Comparison of ENCODE assay signal across 17 cellular contexts in genomic region chr1:32898056-32898455, GRCh38. TPM values are rescaled to one million over a fixed set of nuclear protein-coding genes. Genes with fewer than 3 reads are reported as not detected.
A peak's percentile ranks its signal among the peaks of the same experiment; 100 is the strongest.
DNase-seq lines count a peak whose midpoint lies in the region; ATAC-seq and TF ChIP-seq lines count a peak whose summit lies in the region.
"Had no signal": no experiment of that assay in that cellular context is flagged by ENCODE, and none has a peak within 500 bp of the region (broad histone marks: within the 10 kb centered on the region; RNA-seq: fewer than 3 reads in every experiment).

No MANE protein-coding gene starts in this region.

- H3K4me1 ChIP-seq in upper lobe of right lung = peaks cover 10% of the 10 kb centered on the region
- H3K4me1 ChIP-seq: Caco-2 had no signal

- POLR2A ChIA-PET in RWPE1 (lab: Yijun Ruan, JAX; ENCODE audit: low non-redundant PET) = no interaction called here

- peaks cover 65% of the 10 kb centered on the region for H3K27me3 ChIP-seq in H7 (ENCODE audit: control insufficient read depth, insufficient read depth, low read length)
- peaks cover 10% of the 10 kb centered on the region for H3K27me3 ChIP-seq in upper lobe of right lung

- no peak for ATAC-seq in upper lobe of right lung
- no peak for ATAC-seq in HG03457 (IDR thresholded peaks at IDR 0.05; ENCODE audit: unreplicated experiment)
- ATAC-seq: A549 had no signal

- CTCF ChIA-PET in RWPE1 (lab: Yijun Ruan, JAX) = interaction anchor here (1.1 kb wide), 1 partner anchor 11 kb away, joined by 3 read pairs; no protein-coding TSS in a partner anchor

- H3K9me3 ChIP-seq in upper lobe of right lung = no peaks in the 10 kb centered on the region
- H3K9me3 ChIP-seq: A549, Caco-2 had no signal

- peak; percentile 11 for DNase-seq in H7
- no peak for DNase-seq in RWPE1 (ENCODE audit: low spot score)
- peak; percentile 43 for DNase-seq in islet precursor cell
- DNase-seq in upper lobe of right lung = peak; percentile 39
- DNase-seq in stimulated activated CD4-positive, alpha-beta T cell treated with anti-CD3 and anti-CD28 coated beads, Interleukin-4, amount 100 ng/mL, for 24 hours = no peak
- DNase-seq in OCI-M2 (lab: John Stamatoyannopoulos, UW; ENCODE audit: unreplicated experiment) = no peak
- DNase-seq: AML-193; Caco-2; CD4-positive, alpha-beta T cell; GM23248; HCEC 1CT; HFFc6 had no signal

- TF ChIP-seq CTCF in RWPE1 (conservative IDR thresholded peaks at IDR 0.05; ENCODE audit: low read depth) (no peak), upper lobe of right lung (IDR thresholded peaks at IDR 0.05) (no peak)

- H3K27ac ChIP-seq in RWPE1 = peak overlapping the region; percentile 60; the same call in 1 of the 2 replicates
- H3K27ac ChIP-seq in upper lobe of right lung = no peak overlapping the region
- H3K27ac ChIP-seq: A549, C4-2B, GM23248 had no signal

- intact Hi-C loops in upper lobe of right lung (cut with DNase I) = no loop called here

- no peak overlapping the region for H3K4me3 ChIP-seq in H7 (ENCODE audit: insufficient read depth, low read depth, low read length)
- no peak overlapping the region for H3K4me3 ChIP-seq in upper lobe of right lung
- H3K4me3 ChIP-seq: A549, GM23248 had no signal

- H3K36me3 ChIP-seq in H7 (replicated peaks; ENCODE audit: control insufficient read depth, insufficient read depth, low read length) (no peaks in the 10 kb centered on the region), upper lobe of right lung (no peaks in the 10 kb centered on the region)

RNA-seq across cellular contexts. Expression of gene TMEM54, which starts 3.1 kb away (rescaled TPM):
- total RNA-seq in H7 (2014; rRNA removed; shearing (Covaris generic)) = 5.4 and 9.8 TPM in 2 replicates
- total RNA-seq in upper lobe of right lung = 41.9 TPM
- total RNA-seq: CD4-positive, alpha-beta T cell had no signal

RNA-seq across cellular contexts. Expression of gene HPCA, which starts 11.8 kb away (rescaled TPM):
- 0.89 and 2.6 TPM in 2 replicates for total RNA-seq in H7 (2014; rRNA removed; shearing (Covaris generic))
- not detected for total RNA-seq in upper lobe of right lung
- total RNA-seq: Caco-2; CD4-positive, alpha-beta T cell; GM23248; H4 had no signal

RNA-seq across cellular contexts. Expression of gene FNDC5, which starts 27.3 kb away (rescaled TPM):
- total RNA-seq in H7 (2014; rRNA removed; shearing (Covaris generic)) = 0.63 and 4.4 TPM in 2 replicates
- total RNA-seq in upper lobe of right lung = 1.5 TPM
- total RNA-seq: CD4-positive, alpha-beta T cell; GM23248; HT-29 had no signal

Comparison
In these comparisons a context has a peak if more than half of its experiments do, and no peak if none do; other contexts are left out.
1. DNase-seq: peak in H7 (single experiment), islet precursor cell (single experiment) and upper lobe of right lung (single experiment); none in RWPE1 (single experiment), stimulated activated CD4-positive, alpha-beta T cell treated with anti-CD3 and anti-CD28 coated beads, Interleukin-4, amount 100 ng/mL, for 24 hours (single experiment) and OCI-M2 (single experiment).